Comparison of ENCODE assay signal across 1 cellular context in the genomic region with DNA sequence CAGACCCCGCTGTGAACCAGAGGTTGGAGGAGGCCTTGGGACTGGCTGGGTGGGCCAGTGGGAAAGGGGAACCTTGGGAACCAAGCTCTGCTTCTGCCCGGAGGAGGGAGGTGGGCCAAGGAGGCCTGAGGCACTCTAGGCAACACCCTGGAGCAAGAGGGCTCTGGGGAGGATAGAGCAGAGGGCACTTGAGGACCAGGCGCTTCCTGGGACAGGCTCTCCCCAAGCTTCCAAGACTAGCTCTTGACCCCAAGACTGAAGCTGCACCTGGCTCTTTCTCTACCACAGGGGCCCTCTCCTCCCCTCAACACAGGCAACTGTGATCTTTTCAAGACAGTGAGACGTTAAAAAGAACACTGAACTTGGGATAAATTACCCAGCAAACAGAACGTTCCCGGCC.
TF ChIP-seq lines count a peak whose summit lies in the region.

No MANE protein-coding gene starts in this region.

TF ChIP-seq in K562, 482 proteins besides CTCF, POLR2A, EP300 and RAD21 (continued from another document):
- TF ChIP-seq, protein P1, sequence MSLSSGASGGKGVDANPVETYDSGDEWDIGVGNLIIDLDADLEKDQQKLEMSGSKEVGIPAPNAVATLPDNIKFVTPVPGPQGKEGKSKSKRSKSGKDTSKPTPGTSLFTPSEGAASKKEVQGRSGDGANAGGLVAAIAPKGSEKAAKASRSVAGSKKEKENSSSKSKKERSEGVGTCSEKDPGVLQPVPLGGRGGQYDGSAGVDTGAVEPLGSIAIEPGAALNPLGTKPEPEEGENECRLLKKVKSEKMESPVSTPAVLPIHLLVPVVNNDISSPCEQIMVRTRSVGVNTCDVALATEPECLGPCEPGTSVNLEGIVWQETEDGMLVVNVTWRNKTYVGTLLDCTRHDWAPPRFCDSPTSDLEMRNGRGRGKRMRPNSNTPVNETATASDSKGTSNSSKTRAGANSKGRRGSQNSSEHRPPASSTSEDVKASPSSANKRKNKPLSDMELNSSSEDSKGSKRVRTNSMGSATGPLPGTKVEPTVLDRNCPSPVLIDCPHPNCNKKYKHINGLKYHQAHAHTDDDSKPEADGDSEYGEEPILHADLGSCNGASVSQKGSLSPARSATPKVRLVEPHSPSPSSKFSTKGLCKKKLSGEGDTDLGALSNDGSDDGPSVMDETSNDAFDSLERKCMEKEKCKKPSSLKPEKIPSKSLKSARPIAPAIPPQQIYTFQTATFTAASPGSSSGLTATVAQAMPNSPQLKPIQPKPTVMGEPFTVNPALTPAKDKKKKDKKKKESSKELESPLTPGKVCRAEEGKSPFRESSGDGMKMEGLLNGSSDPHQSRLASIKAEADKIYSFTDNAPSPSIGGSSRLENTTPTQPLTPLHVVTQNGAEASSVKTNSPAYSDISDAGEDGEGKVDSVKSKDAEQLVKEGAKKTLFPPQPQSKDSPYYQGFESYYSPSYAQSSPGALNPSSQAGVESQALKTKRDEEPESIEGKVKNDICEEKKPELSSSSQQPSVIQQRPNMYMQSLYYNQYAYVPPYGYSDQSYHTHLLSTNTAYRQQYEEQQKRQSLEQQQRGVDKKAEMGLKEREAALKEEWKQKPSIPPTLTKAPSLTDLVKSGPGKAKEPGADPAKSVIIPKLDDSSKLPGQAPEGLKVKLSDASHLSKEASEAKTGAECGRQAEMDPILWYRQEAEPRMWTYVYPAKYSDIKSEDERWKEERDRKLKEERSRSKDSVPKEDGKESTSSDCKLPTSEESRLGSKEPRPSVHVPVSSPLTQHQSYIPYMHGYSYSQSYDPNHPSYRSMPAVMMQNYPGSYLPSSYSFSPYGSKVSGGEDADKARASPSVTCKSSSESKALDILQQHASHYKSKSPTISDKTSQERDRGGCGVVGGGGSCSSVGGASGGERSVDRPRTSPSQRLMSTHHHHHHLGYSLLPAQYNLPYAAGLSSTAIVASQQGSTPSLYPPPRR (CRISPR knock-in tag; IDR thresholded peaks at IDR 0.05; ENCODE audit: borderline replicate concordance) = no peak
- TF ChIP-seq TEAD4 (IDR thresholded peaks at IDR 0.05; ENCODE audit: low read length) (no peak), TEAD4 (CRISPR knock-in tag; IDR thresholded peaks at IDR 0.05; ENCODE audit: borderline replicate concordance) (no peak), BHLHE40 (IDR thresholded peaks at IDR 0.05; ENCODE audit: low read length) (no peak), WHSC1 (IDR thresholded peaks at IDR 0.05; ENCODE audit: low read length) (no peak), ZNF830 (CRISPR knock-in tag; IDR thresholded peaks at IDR 0.05) (no peak), RBBP5 (IDR thresholded peaks at IDR 0.05; ENCODE audit: borderline replicate concordance, insufficient read depth, low read length, poor library complexity, severe bottlenecking) (no peak), PHB (CRISPR knock-in tag; IDR thresholded peaks at IDR 0.05) (no peak), POLR2AphosphoS2 (IDR thresholded peaks at IDR 0.05; ENCODE audit: low read length) (no peak)
